In genomic region chr12:109741970-109742372, GRCh38 we compare ENCODE assay signal across 20 cellular contexts. TPM values are rescaled to one million over a fixed set of nuclear protein-coding genes. Genes with fewer than 3 reads are reported as not detected.
DNase-seq lines count a peak whose midpoint lies in the region; ATAC-seq and TF ChIP-seq lines count a peak whose summit lies in the region.
"Had no signal": no experiment of that assay in that cellular context is flagged by ENCODE, and none has a peak within 500 bp of the region (broad histone marks: within the 10 kb centered on the region; RNA-seq: fewer than 3 reads in every experiment).

No MANE protein-coding gene starts in this region.

- H3K27me3 Mint-ChIP-seq in CD14-positive monocyte (ENCODE audit: low read depth in 3 of 3) (peaks cover 2 to 6% (median 6%) of the 10 kb centered on the region in 3 donors), nephron (ENCODE audit: low read depth) (peaks cover 7% of the 10 kb centered on the region)
- peaks cover 6% of the 10 kb centered on the region for H3K27me3 Mint-ChIP-seq in activated CD4-positive, alpha-beta memory T cell treated with anti-CD3 and anti-CD28 coated beads for 36 hours
- H3K27me3 Mint-ChIP-seq in stimulated activated naive B cell treated with anti-CD40 and anti-IgM and Interleukin-4, amounts not matched to agents 10 μg/mL and 1 μg/mL and 100 μg/mL, for 72 hours, result peaks cover 5 to 18% of the 10 kb centered on the region in 2 donors

- H3K4me1 Mint-ChIP-seq in CD14-positive monocyte (peaks cover 8% of the 10 kb centered on the region), nephron (peaks cover 25% of the 10 kb centered on the region)
- no peaks in the 10 kb centered on the region for H3K4me1 Mint-ChIP-seq in activated CD4-positive, alpha-beta memory T cell treated with anti-CD3 and anti-CD28 coated beads for 36 hours (ENCODE audit: low read depth)
- no peaks in the 10 kb centered on the region for H3K4me1 Mint-ChIP-seq in stimulated activated naive B cell treated with anti-CD40 and anti-IgM and Interleukin-4, amounts not matched to agents 10 μg/mL and 1 μg/mL and 100 μg/mL, for 72 hours
- H3K4me1 Mint-ChIP-seq: activated CD4-positive, alpha-beta T cell treated with anti-CD3 and anti-CD28 coated beads, Interleukin-2, amount 10 ng/mL, durations not matched to agents 24 days and 14 days had no signal

- H3K4me3 Mint-ChIP-seq in CD14-positive monocyte, result no peak overlapping the region
- H3K4me3 Mint-ChIP-seq in nephron, result no peak overlapping the region
- no peak overlapping the region for H3K4me3 Mint-ChIP-seq in activated CD4-positive, alpha-beta memory T cell treated with anti-CD3 and anti-CD28 coated beads for 36 hours
- H3K4me3 Mint-ChIP-seq in stimulated activated naive B cell treated with anti-CD40 and anti-IgM and Interleukin-4, amounts not matched to agents 10 μg/mL and 1 μg/mL and 100 μg/mL, for 72 hours, result no peak overlapping the region
- H3K4me3 Mint-ChIP-seq: activated CD4-positive, alpha-beta T cell treated with anti-CD3 and anti-CD28 coated beads, Interleukin-2, amount 10 ng/mL, durations not matched to agents 24 days and 14 days; activated T-cell treated with anti-CD3 and anti-CD28 coated beads, Interleukin-2, amount 50 U/mL, for 24 hours; neural crest cell had no signal

- H3K27ac Mint-ChIP-seq in CD14-positive monocyte (no peak overlapping the region), nephron (peak overlapping the region in 2 of 3 experiments; percentile 22 to 89)
- no peak overlapping the region for H3K27ac Mint-ChIP-seq in activated CD4-positive, alpha-beta memory T cell treated with anti-CD3 and anti-CD28 coated beads for 36 hours
- no peak overlapping the region for H3K27ac Mint-ChIP-seq in stimulated activated naive B cell treated with anti-CD40 and anti-IgM and Interleukin-4, amounts not matched to agents 10 μg/mL and 1 μg/mL and 100 μg/mL, for 72 hours
- H3K27ac Mint-ChIP-seq: activated CD4-positive, alpha-beta T cell treated with anti-CD3 and anti-CD28 coated beads, Interleukin-2, amount 10 ng/mL, durations not matched to agents 24 days and 14 days; activated T-cell treated with anti-CD3 and anti-CD28 coated beads, Interleukin-2, amount 50 U/mL, for 24 hours had no signal

- no peak for ATAC-seq in esophagus mucosa
- ATAC-seq in stimulated activated naive B cell treated with anti-CD40 and anti-IgM and Interleukin-4, amounts not matched to agents 10 μg/mL and 1 μg/mL and 100 μg/mL, for 72 hours (replicated peaks), result no peak

- CTCF ChIA-PET in activated CD4-positive, alpha-beta memory T cell treated with anti-CD3 and anti-CD28 coated beads for 36 hours (lab: Charles Lee), result no interaction called here

- DNase-seq in CD14-positive monocyte (ENCODE audit: low spot score) (peak; percentile 35), HuH-7.5 (ENCODE audit: low spot score) (peak; percentile 65), cardiac septum (ENCODE audit: low spot score) (peak; percentile 36), NCI-H2227 treated with DMSO at 0.1 percent for 48 hours (lab: John Stamatoyannopoulos, UW) (no peak)
- DNase-seq in activated CD4-positive, alpha-beta memory T cell treated with anti-CD3 and anti-CD28 coated beads for 36 hours, result no peak
- DNase-seq in stimulated activated naive B cell treated with anti-CD40 and anti-IgM and Interleukin-4, amounts not matched to agents 10 μg/mL and 1 μg/mL and 100 μg/mL, for 72 hours, result no peak
- DNase-seq: activated CD4-positive, alpha-beta T cell treated with anti-CD3 and anti-CD28 coated beads, Interleukin-2, amount 10 ng/mL, durations not matched to agents 24 days and 14 days; activated T-cell treated with anti-CD3 and anti-CD28 coated beads, Interleukin-2, amount 50 U/mL, for 24 hours; AML-193; amygdala; colonic mucosa; foreskin melanocyte; GF-D8; GM23248; mammary epithelial cell; stimulated activated CD4-positive, alpha-beta T cell treated with anti-CD3 and anti-CD28 coated beads, Interleukin-4, amount 100 ng/mL, for 24 hours; stimulated activated CD8-positive, alpha-beta memory T cell treated with anti-CD3 and anti-CD28 coated beads, Interleukin-4, amount 100 ng/mL, for 48 hours had no signal

- TF ChIP-seq CTCF in CD14-positive monocyte (IDR thresholded peaks at IDR 0.05) (no peak), nephron (IDR thresholded peaks at IDR 0.05; ENCODE audit: unreplicated experiment in 3 of 3) (no peak)

- H3K36me3 Mint-ChIP-seq in CD14-positive monocyte (no peaks in the 10 kb centered on the region), nephron (ENCODE audit: low read depth) (peaks cover 3% of the 10 kb centered on the region)
- H3K36me3 Mint-ChIP-seq in activated CD4-positive, alpha-beta memory T cell treated with anti-CD3 and anti-CD28 coated beads for 36 hours, result no peaks in the 10 kb centered on the region
- H3K36me3 Mint-ChIP-seq in stimulated activated naive B cell treated with anti-CD40 and anti-IgM and Interleukin-4, amounts not matched to agents 10 μg/mL and 1 μg/mL and 100 μg/mL, for 72 hours, result no peaks in the 10 kb centered on the region

- H3K9me3 Mint-ChIP-seq in CD14-positive monocyte (no peaks in the 10 kb centered on the region), nephron (no peaks in the 10 kb centered on the region)
- no peaks in the 10 kb centered on the region for H3K9me3 Mint-ChIP-seq in activated CD4-positive, alpha-beta memory T cell treated with anti-CD3 and anti-CD28 coated beads for 36 hours
- H3K9me3 Mint-ChIP-seq in stimulated activated naive B cell treated with anti-CD40 and anti-IgM and Interleukin-4, amounts not matched to agents 10 μg/mL and 1 μg/mL and 100 μg/mL, for 72 hours, result no peaks in the 10 kb centered on the region
- H3K9me3 Mint-ChIP-seq: activated CD4-positive, alpha-beta T cell treated with anti-CD3 and anti-CD28 coated beads, Interleukin-2, amount 10 ng/mL, durations not matched to agents 24 days and 14 days; activated T-cell treated with anti-CD3 and anti-CD28 coated beads, Interleukin-2, amount 50 U/mL, for 24 hours; neural crest cell had no signal

- intact Hi-C loops in CD14-positive monocyte (cut with micrococcal nuclease) (no loop called here), cardiac septum (cut with DNase I) (no loop called here)
- intact Hi-C loops in activated CD4-positive, alpha-beta memory T cell treated with anti-CD3 and anti-CD28 coated beads for 36 hours (cut with micrococcal nuclease), result no loop called here

- POLR2A ChIA-PET in activated CD4-positive, alpha-beta memory T cell treated with anti-CD3 and anti-CD28 coated beads for 36 hours (lab: Charles Lee), result no interaction called here

RNA-seq across cellular contexts. Expression of gene FAM222A, which starts 28.3 kb away (rescaled TPM):
- polyA plus RNA-seq in CD14-positive monocyte, result not detected
- 7.8 TPM for total RNA-seq in cardiac septum
- total RNA-seq in activated CD4-positive, alpha-beta memory T cell treated with anti-CD3 and anti-CD28 coated beads for 36 hours, result under 1 TPM; 0.29 to 0.55 TPM
- total RNA-seq in esophagus mucosa, result 5.4 TPM
- polyA plus RNA-seq: GM23248 had no signal

Comparison
In these comparisons a context has a peak if more than half of its experiments do, and no peak if none do; other contexts are left out.
1. DNase-seq: peak in CD14-positive monocyte (single experiment), HuH-7.5 (single experiment) and cardiac septum (single experiment); none in activated CD4-positive, alpha-beta memory T cell treated with anti-CD3 and anti-CD28 coated beads for 36 hours (single experiment), NCI-H2227 treated with DMSO at 0.1 percent for 48 hours (single experiment) and stimulated activated naive B cell treated with anti-CD40 and anti-IgM and Interleukin-4, amounts not matched to agents 10 μg/mL and 1 μg/mL and 100 μg/mL, for 72 hours (single experiment).
2. H3K27ac Mint-ChIP-seq: peak in nephron (2 of 3); none in CD14-positive monocyte (0 of 7), activated CD4-positive, alpha-beta memory T cell treated with anti-CD3 and anti-CD28 coated beads for 36 hours (single experiment) and stimulated activated naive B cell treated with anti-CD40 and anti-IgM and Interleukin-4, amounts not matched to agents 10 μg/mL and 1 μg/mL and 100 μg/mL, for 72 hours (single experiment).